8 cellular contexts compared by ENCODE assay signal in genomic region chr19:925087-925911, GRCh38. TPM values are rescaled to one million over a fixed set of nuclear protein-coding genes. Genes with fewer than 3 reads are reported as not detected.
DNase-seq lines count a peak whose midpoint lies in the region; ATAC-seq and TF ChIP-seq lines count a peak whose summit lies in the region.

No MANE protein-coding gene starts in this region.

- TF ChIP-seq CTCF in GM12875 (IDR thresholded peaks at IDR 0.05; ENCODE audit: borderline replicate concordance, insufficient read depth, low read depth, low read length), result no peak

- ATAC-seq in HG02678 (IDR thresholded peaks at IDR 0.05; ENCODE audit: unreplicated experiment) (peak; percentile 62), left cardiac atrium (peak; percentile 84)

- intact Hi-C loops in left cardiac atrium (cut with DNase I), result no loop called here

- DNase-seq in NCI-H1092 treated with DMSO at 0.1 percent for 48 hours (lab: John Stamatoyannopoulos, UW) (peak; percentile 86), SW480 (ENCODE audit: low spot score) (peak; percentile 78), amniotic epithelial cell (ENCODE audit: low read depth) (peak; percentile 86), left cardiac atrium (peak; percentile 83), pons (ENCODE audit: low spot score) (peak; percentile 57), cortex of kidney (lab: John Stamatoyannopoulos, UW) (no peak)

- peak overlapping the region; percentile 92 for H3K4me3 ChIP-seq in GM12875 (ENCODE audit: low read depth, low read length)

RNA-seq across cellular contexts. Expression of gene ARID3A, which starts 0.5 kb away (rescaled TPM):
- total RNA-seq in left cardiac atrium, result 1 to 10 TPM; 5.3 to 5.8 TPM

RNA-seq across cellular contexts. Expression of gene KISS1R, which starts 8.2 kb away (rescaled TPM):
- not detected for total RNA-seq in left cardiac atrium

RNA-seq across cellular contexts. Expression of gene R3HDM4, which starts 12.3 kb away (rescaled TPM):
- total RNA-seq in left cardiac atrium, result 10 to 100 TPM; 18.3 to 31.6 TPM

RNA-seq across cellular contexts. Expression of gene RNU6-9, which starts 32.0 kb away (rescaled TPM):
- not detected for total RNA-seq in left cardiac atrium

RNA-seq across cellular contexts. Expression of gene MED16, which starts 32.3 kb away (rescaled TPM):
- total RNA-seq in left cardiac atrium, result 10 to 100 TPM; 25.4 to 27.4 TPM
